Comparison of ENCODE assay signal across 3 cellular contexts in genomic region chr10:3693031-3693714, GRCh38.
TF ChIP-seq lines count a peak whose summit lies in the region.

No MANE protein-coding gene starts in this region.

TF ChIP-seq in SK-N-SH treated with all-trans-retinoic acid at 6 μM for 48 hours, 23 proteins besides CTCF, POLR2A, EP300 and RAD21 (continues in another document):
- TF ChIP-seq ZC3H10 (CRISPR knock-in tag; IDR thresholded peaks at IDR 0.05) (no peak), POU6F1 (CRISPR knock-in tag; IDR thresholded peaks at IDR 0.05; ENCODE audit: borderline replicate concordance, low read depth) (no peak), CSRNP3 (CRISPR knock-in tag; IDR thresholded peaks at IDR 0.05) (no peak), CSDC2 (CRISPR knock-in tag; IDR thresholded peaks at IDR 0.05) (no peak), ZFP3 (CRISPR knock-in tag; IDR thresholded peaks at IDR 0.05) (no peak), CREB5 (CRISPR knock-in tag; IDR thresholded peaks at IDR 0.05; ENCODE audit: low read depth) (no peak), TSHZ2 (CRISPR knock-in tag; IDR thresholded peaks at IDR 0.05) (no peak), ZNF70 (CRISPR knock-in tag; IDR thresholded peaks at IDR 0.05) (no peak), ZFP30 (CRISPR knock-in tag; IDR thresholded peaks at IDR 0.05) (no peak)

TF ChIP-seq in SK-N-SH, 30 proteins besides CTCF, POLR2A, EP300 and RAD21:
- no peak for TF ChIP-seq MEF2A (IDR thresholded peaks at IDR 0.05; ENCODE audit: borderline replicate concordance, low read depth)
- TF ChIP-seq RFX5 (IDR thresholded peaks at IDR 0.05; ENCODE audit: low read length), result no peak
- TF ChIP-seq TCF12 (IDR thresholded peaks at IDR 0.05), result no peak
- no peak for TF ChIP-seq POLR2AphosphoS5 (IDR thresholded peaks at IDR 0.05; ENCODE audit: low read depth, low read length)
- no peak for TF ChIP-seq ZBTB33 (IDR thresholded peaks at IDR 0.05; ENCODE audit: borderline replicate concordance, low read depth)
- no peak for TF ChIP-seq PBX3 (IDR thresholded peaks at IDR 0.05)
- TF ChIP-seq USF1 (IDR thresholded peaks at IDR 0.05; ENCODE audit: borderline replicate concordance, low read depth), result no peak
- TF ChIP-seq GATA2 (CRISPR knock-in tag; IDR thresholded peaks at IDR 0.05), result no peak
- TF ChIP-seq EZH2phosphoT487 (IDR thresholded peaks at IDR 0.05; ENCODE audit: borderline replicate concordance, low read depth), result no peak
- TF ChIP-seq NRF1 (IDR thresholded peaks at IDR 0.05; ENCODE audit: low read depth, low read length), result no peak
- TF ChIP-seq FOXM1 (IDR thresholded peaks at IDR 0.05; ENCODE audit: low read depth), result no peak

TF ChIP-seq in H1, 55 proteins besides CTCF, POLR2A, EP300 and RAD21:
- TF ChIP-seq JUN (IDR thresholded peaks at IDR 0.05; ENCODE audit: low read depth, low read length) (no peak), PHF8 (conservative IDR thresholded peaks at IDR 0.05; ENCODE audit: low read depth, low read length) (no peak), CHD1 (IDR thresholded peaks at IDR 0.05; ENCODE audit: low read depth, low read length) (no peak), POU5F1 (IDR thresholded peaks at IDR 0.05; ENCODE audit: low read depth, low read length) (no peak), ATF3 (IDR thresholded peaks at IDR 0.05; ENCODE audit: insufficient read depth, low read depth, low read length) (no peak), BRCA1 (IDR thresholded peaks at IDR 0.05; ENCODE audit: low read depth, low read length) (no peak), SP1 (IDR thresholded peaks at IDR 0.05; ENCODE audit: low read depth, low read length) (no peak), KDM1A (IDR thresholded peaks at IDR 0.05; ENCODE audit: borderline replicate concordance, low read length) (no peak), TAF7 (optimal IDR thresholded peaks at IDR 0.05; ENCODE audit: borderline replicate concordance, low read depth, low read length) (no peak), KDM4A (IDR thresholded peaks at IDR 0.05; ENCODE audit: low read depth, low read length, severe bottlenecking) (no peak), SP4 (IDR thresholded peaks at IDR 0.05; ENCODE audit: low read length) (no peak), TCF12 (IDR thresholded peaks at IDR 0.05; ENCODE audit: low read depth, low read length) (no peak), CHD7 (IDR thresholded peaks at IDR 0.05; ENCODE audit: insufficient replicate concordance, low read length) (no peak), ZNF274 (IDR thresholded peaks at IDR 0.05; ENCODE audit: borderline replicate concordance, extremely low read depth, low read length) (no peak), MAX (IDR thresholded peaks at IDR 0.05) (no peak), ATF2 (IDR thresholded peaks at IDR 0.05; ENCODE audit: low read length) (no peak), POLR2AphosphoS5 (IDR thresholded peaks at IDR 0.05; ENCODE audit: low read depth, low read length) (no peak), MAFK (IDR thresholded peaks at IDR 0.05; ENCODE audit: low read depth, low read length) (no peak), RNF2 (IDR thresholded peaks at IDR 0.05; ENCODE audit: borderline replicate concordance, low read depth, low read length, missing control alignments, poor library complexity, severe bottlenecking) (no peak)
